24 cellular contexts compared by ENCODE assay signal in genomic region chr3:1232276-1232675, GRCh38.
"Had no signal": no experiment of that assay in that cellular context is flagged by ENCODE, and none has a peak within 500 bp of the region (broad histone marks: within the 10 kb centered on the region; RNA-seq: fewer than 3 reads in every experiment).

No MANE protein-coding gene starts in this region.

- DNase-seq: activated B cell treated with CpG ODN at 0.5 μM for 24 hours; activated CD4-positive, alpha-beta T cell treated with anti-CD3 and anti-CD28 coated beads for 1 hour; activated CD4-positive, alpha-beta T cell treated with anti-CD3 and anti-CD28 coated beads, Interleukin-2, amount 10 ng/mL, durations not matched to agents 24 days and 14 days; activated CD4-positive, alpha-beta T cell treated with anti-CD3 and anti-CD28 coated beads, Interleukin-2, amount 50 U/mL, for 48 hours; activated CD8-positive, alpha-beta memory T cell treated with anti-CD3 and anti-CD28 coated beads, Interleukin-2, amount 10 ng/mL, durations not matched to agents 7 days and 5 days; activated effector memory CD4-positive, alpha-beta T cell treated with Interleukin-2 at 50 U/mL for 16 hours; activated naive CD4-positive, alpha-beta T cell; activated T-cell treated with anti-CD3 and anti-CD28 coated beads, Interleukin-2, amount 50 U/mL, for 24 hours; amniotic stem cell; body of pancreas; central memory CD4-positive, alpha-beta T cell; Kasumi-1; KBM-7; NCI-H1417 treated with DMSO at 0.1 percent for 48 hours; NCI-H187; NCI-H2171 treated with DMSO at 0.1 percent for 48 hours; NCI-H226; NCI-H526 treated with DMSO at 0.1 percent for 48 hours; RPMI8226; T-cell; T-helper 2 cell; T1000 had no signal

- ATAC-seq: activated CD8-positive, alpha-beta memory T cell treated with anti-CD3 and anti-CD28 coated beads, Interleukin-2, amount 10 ng/mL, durations not matched to agents 7 days and 5 days; body of pancreas; Panc1; Right ventricle myocardium inferior; T-cell had no signal
